ENCODE assay signal across 1 cellular context in genomic region chr17:40345161-40346034, GRCh38.
TF ChIP-seq lines count a peak whose summit lies in the region.

No MANE protein-coding gene starts in this region.

TF ChIP-seq in IMR-90, 13 proteins besides CTCF, POLR2A, EP300 and RAD21 (continued from another document):
- TF ChIP-seq ELK1 (IDR thresholded peaks at IDR 0.05; ENCODE audit: borderline replicate concordance, low read depth, low read length) (no peak), FOS (IDR thresholded peaks at IDR 0.05; ENCODE audit: low read depth, low read length) (0 out of 2 replicates have a peak, but pooled peaks have one; percentile 1), MXI1 (IDR thresholded peaks at IDR 0.05; ENCODE audit: borderline replicate concordance, low read depth, low read length) (0 out of 2 replicates have a peak, but pooled peaks have one; percentile 40), RFX5 (IDR thresholded peaks at IDR 0.05; ENCODE audit: low read depth, low read length) (no peak), SMC3 (IDR thresholded peaks at IDR 0.05; ENCODE audit: low read depth, low read length) (no peak), MAFK (IDR thresholded peaks at IDR 0.05; ENCODE audit: low read depth, low read length) (no peak), RCOR1 (IDR thresholded peaks at IDR 0.05; ENCODE audit: insufficient replicate concordance, low read length) (no peak), BHLHE40 (IDR thresholded peaks at IDR 0.05; ENCODE audit: low read depth, low read length) (peak; percentile 86)
